11 cellular contexts compared by ENCODE assay signal in the genomic region with DNA sequence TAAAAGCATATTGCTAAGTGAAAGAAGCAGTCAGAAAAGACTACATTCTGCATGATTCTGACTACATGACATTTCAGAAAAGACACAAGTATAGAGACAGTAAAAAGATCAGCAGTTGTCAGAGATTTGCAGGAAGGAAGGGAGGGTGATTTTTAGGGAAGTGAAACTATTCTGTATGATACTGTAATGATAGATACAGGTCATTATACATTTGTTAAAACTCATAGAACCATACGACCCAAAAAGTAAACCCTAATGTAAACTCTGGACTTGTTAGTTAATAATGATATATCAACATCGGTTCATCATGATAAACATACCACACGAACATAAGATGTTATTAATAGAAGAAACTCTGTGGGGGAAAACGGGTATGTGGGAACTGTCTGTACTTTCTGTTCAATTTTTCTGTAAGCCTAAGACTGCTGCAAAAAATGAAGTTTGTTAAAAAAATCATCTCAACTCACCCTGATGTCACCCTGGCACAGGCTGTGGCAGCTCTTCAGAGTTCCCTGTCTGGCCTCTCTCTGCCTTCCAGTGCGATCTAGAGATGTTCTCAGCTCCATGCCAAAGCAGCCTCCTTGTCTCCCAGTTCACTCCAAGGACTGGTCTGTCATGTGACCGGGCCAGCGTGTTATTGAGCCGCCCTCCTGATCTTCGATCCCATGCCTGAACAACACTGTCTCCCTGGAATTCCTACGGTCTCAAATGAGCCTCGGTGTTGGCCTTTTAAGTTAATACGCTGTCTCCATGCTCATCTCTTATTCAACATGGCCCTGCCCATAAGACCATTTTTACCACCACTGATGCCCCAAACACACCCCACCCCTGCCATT. TPM values are rescaled to one million over a fixed set of nuclear protein-coding genes. Genes with fewer than 3 reads are reported as not detected.
DNase-seq lines count a peak whose midpoint lies in the region; ATAC-seq lines count a peak whose summit lies in the region.
"Had no signal": no experiment of that assay in that cellular context is flagged by ENCODE, and none has a peak within 500 bp of the region (broad histone marks: within the 10 kb centered on the region; RNA-seq: fewer than 3 reads in every experiment).

No MANE protein-coding gene starts in this region.

- ATAC-seq in GM19468 (IDR thresholded peaks at IDR 0.05; ENCODE audit: extremely low read depth, unreplicated experiment) (peak; percentile 92), HG03103 (IDR thresholded peaks at IDR 0.05; ENCODE audit: low read depth, unreplicated experiment) (peak; percentile 94)
- no peak for ATAC-seq in activated CD8-positive, alpha-beta memory T cell treated with anti-CD3 and anti-CD28 coated beads, Interleukin-2, amount 10 ng/mL, durations not matched to agents 7 days and 5 days
- ATAC-seq in natural killer cell treated with Interleukin-12 subunit alpha and Interleukin-12 subunit beta and Interleukin-15 and Interleukin-18, amount 100 ng/mL, for 72 hours, result no peak

- intact Hi-C loops in activated naive CD4-positive, alpha-beta T cell treated with anti-CD3 and anti-CD28 coated beads for 36 hours (cut with micrococcal nuclease), result no loop called here

- H3K4me1 Mint-ChIP-seq in activated CD8-positive, alpha-beta memory T cell treated with anti-CD3 and anti-CD28 coated beads, Interleukin-2, amount 10 ng/mL, durations not matched to agents 7 days and 5 days, result no peaks in the 10 kb centered on the region
- H3K4me1 Mint-ChIP-seq in activated naive CD4-positive, alpha-beta T cell treated with anti-CD3 and anti-CD28 coated beads for 36 hours (ENCODE audit: low read depth), result no peaks in the 10 kb centered on the region
- no peaks in the 10 kb centered on the region for H3K4me1 Mint-ChIP-seq in natural killer cell treated with Interleukin-12 subunit alpha and Interleukin-12 subunit beta and Interleukin-15 and Interleukin-18, amount 100 ng/mL, for 72 hours (ENCODE audit: low read depth in 2 of 2)

- no peaks in the 10 kb centered on the region for H3K36me3 Mint-ChIP-seq in activated CD8-positive, alpha-beta memory T cell treated with anti-CD3 and anti-CD28 coated beads, Interleukin-2, amount 10 ng/mL, durations not matched to agents 7 days and 5 days
- no peaks in the 10 kb centered on the region for H3K36me3 Mint-ChIP-seq in activated naive CD4-positive, alpha-beta T cell treated with anti-CD3 and anti-CD28 coated beads for 36 hours (ENCODE audit: low read depth)
- no peaks in the 10 kb centered on the region for H3K36me3 Mint-ChIP-seq in natural killer cell treated with Interleukin-12 subunit alpha and Interleukin-12 subunit beta and Interleukin-15 and Interleukin-18, amount 100 ng/mL, for 72 hours

- peak; percentile 51 for DNase-seq in CD1c-positive myeloid dendritic cell (ENCODE audit: extremely low spot score)
- peak; percentile 8 for DNase-seq in SIG-M5 (lab: John Stamatoyannopoulos, UW)
- no peak for DNase-seq in OCI-M2 (lab: John Stamatoyannopoulos, UW; ENCODE audit: unreplicated experiment)
- no peak for DNase-seq in activated CD8-positive, alpha-beta memory T cell treated with anti-CD3 and anti-CD28 coated beads, Interleukin-2, amount 10 ng/mL, durations not matched to agents 7 days and 5 days
- no peak for DNase-seq in activated naive CD4-positive, alpha-beta T cell treated with anti-CD3 and anti-CD28 coated beads for 36 hours
- DNase-seq in natural killer cell treated with Interleukin-12 subunit alpha and Interleukin-12 subunit beta and Interleukin-15 and Interleukin-18, amount 100 ng/mL, for 72 hours (ENCODE audit: low spot score), result no peak
- DNase-seq: hippocampal formation, NCI-H2107 had no signal

- H3K4me3 Mint-ChIP-seq in activated CD8-positive, alpha-beta memory T cell treated with anti-CD3 and anti-CD28 coated beads, Interleukin-2, amount 10 ng/mL, durations not matched to agents 7 days and 5 days, result no peak overlapping the region
- no peak overlapping the region for H3K4me3 Mint-ChIP-seq in activated naive CD4-positive, alpha-beta T cell treated with anti-CD3 and anti-CD28 coated beads for 36 hours
- H3K4me3 Mint-ChIP-seq in natural killer cell treated with Interleukin-12 subunit alpha and Interleukin-12 subunit beta and Interleukin-15 and Interleukin-18, amount 100 ng/mL, for 72 hours, result no peak overlapping the region

- H3K27ac Mint-ChIP-seq in activated CD8-positive, alpha-beta memory T cell treated with anti-CD3 and anti-CD28 coated beads, Interleukin-2, amount 10 ng/mL, durations not matched to agents 7 days and 5 days, result no peak overlapping the region
- no peak overlapping the region for H3K27ac Mint-ChIP-seq in activated naive CD4-positive, alpha-beta T cell treated with anti-CD3 and anti-CD28 coated beads for 36 hours
- no peak overlapping the region for H3K27ac Mint-ChIP-seq in natural killer cell treated with Interleukin-12 subunit alpha and Interleukin-12 subunit beta and Interleukin-15 and Interleukin-18, amount 100 ng/mL, for 72 hours

- peaks cover 15% of the 10 kb centered on the region for H3K27me3 Mint-ChIP-seq in activated CD8-positive, alpha-beta memory T cell treated with anti-CD3 and anti-CD28 coated beads, Interleukin-2, amount 10 ng/mL, durations not matched to agents 7 days and 5 days
- H3K27me3 Mint-ChIP-seq in activated naive CD4-positive, alpha-beta T cell treated with anti-CD3 and anti-CD28 coated beads for 36 hours (ENCODE audit: low read depth), result peaks cover 12% of the 10 kb centered on the region
- peaks cover 0 to 15% of the 10 kb centered on the region in 2 donors for H3K27me3 Mint-ChIP-seq in natural killer cell treated with Interleukin-12 subunit alpha and Interleukin-12 subunit beta and Interleukin-15 and Interleukin-18, amount 100 ng/mL, for 72 hours

- CTCF ChIA-PET in activated CD8-positive, alpha-beta memory T cell treated with anti-CD3 and anti-CD28 coated beads, Interleukin-2, amount 10 ng/mL, durations not matched to agents 7 days and 5 days (lab: Charles Lee), result no interaction called here
- CTCF ChIA-PET in activated naive CD4-positive, alpha-beta T cell treated with anti-CD3 and anti-CD28 coated beads for 36 hours (lab: Charles Lee), result interaction anchor here (1.3 kb wide), 1 partner anchor 14 kb away, joined by 3 read pairs; no protein-coding TSS in a partner anchor

- H3K9me3 Mint-ChIP-seq in activated CD8-positive, alpha-beta memory T cell treated with anti-CD3 and anti-CD28 coated beads, Interleukin-2, amount 10 ng/mL, durations not matched to agents 7 days and 5 days (ENCODE audit: low read depth), result no peaks in the 10 kb centered on the region
- no peaks in the 10 kb centered on the region for H3K9me3 Mint-ChIP-seq in activated naive CD4-positive, alpha-beta T cell treated with anti-CD3 and anti-CD28 coated beads for 36 hours
- no peaks in the 10 kb centered on the region for H3K9me3 Mint-ChIP-seq in natural killer cell treated with Interleukin-12 subunit alpha and Interleukin-12 subunit beta and Interleukin-15 and Interleukin-18, amount 100 ng/mL, for 72 hours

RNA-seq across cellular contexts. Expression of a gene that starts 35.4 kb away (rescaled TPM):
- total RNA-seq in activated CD8-positive, alpha-beta memory T cell treated with anti-CD3 and anti-CD28 coated beads, Interleukin-2, amount 10 ng/mL, durations not matched to agents 7 days and 5 days, result under 1 TPM in 1 of 2 experiments, not detected in 1; 0.14 TPM
- total RNA-seq in activated naive CD4-positive, alpha-beta T cell treated with anti-CD3 and anti-CD28 coated beads for 36 hours, result not detected
- total RNA-seq in natural killer cell treated with Interleukin-12 subunit alpha and Interleukin-12 subunit beta and Interleukin-15 and Interleukin-18, amount 100 ng/mL, for 72 hours, result not detected
- total RNA-seq: pulmonary artery endothelial cell had no signal

Comparison
In these comparisons a context has a peak if more than half of its experiments do, and no peak if none do; other contexts are left out.
1. DNase-seq: peak in CD1c-positive myeloid dendritic cell (single experiment) and SIG-M5 (single experiment); none in OCI-M2 (single experiment), activated CD8-positive, alpha-beta memory T cell treated with anti-CD3 and anti-CD28 coated beads, Interleukin-2, amount 10 ng/mL, durations not matched to agents 7 days and 5 days (single experiment), activated naive CD4-positive, alpha-beta T cell treated with anti-CD3 and anti-CD28 coated beads for 36 hours (single experiment) and natural killer cell treated with Interleukin-12 subunit alpha and Interleukin-12 subunit beta and Interleukin-15 and Interleukin-18, amount 100 ng/mL, for 72 hours (single experiment).
2. ATAC-seq: peak in GM19468 (single experiment) and HG03103 (single experiment); none in activated CD8-positive, alpha-beta memory T cell treated with anti-CD3 and anti-CD28 coated beads, Interleukin-2, amount 10 ng/mL, durations not matched to agents 7 days and 5 days (single experiment) and natural killer cell treated with Interleukin-12 subunit alpha and Interleukin-12 subunit beta and Interleukin-15 and Interleukin-18, amount 100 ng/mL, for 72 hours (0 of 2).